8 cellular contexts compared by ENCODE assay signal in genomic region chr1:121118480-121118824, GRCh38.
A peak's percentile ranks its signal among the peaks of the same experiment; 100 is the strongest.
DNase-seq lines count a peak whose midpoint lies in the region; ATAC-seq, FAIRE-seq and TF ChIP-seq lines count a peak whose summit lies in the region.
"Not testable (repeated sequence)": the region's sequence is repeated elsewhere in the genome, so short reads cannot be mapped to it uniquely, and the experiment has no call there.

No MANE protein-coding gene starts in this region.

- H3K27ac ChIP-seq in endothelial cell of umbilical vein (ENCODE audit: insufficient read depth, low read depth, low read length); upper lobe of right lung: not testable (repeated sequence)
- peak overlapping the region in 8 of 10 donors; percentile 10 to 65 (median 58) for H3K27ac ChIP-seq in heart right ventricle
- H3K27ac ChIP-seq in gastrocnemius medialis = peak overlapping the region in 1 of 4 donors; percentile 34

- H2AFZ ChIP-seq in endothelial cell of umbilical vein (ENCODE audit: low read depth, low read length) = not testable (repeated sequence)

- not testable (repeated sequence) for H3K4me1 ChIP-seq in adipocyte (ENCODE audit: control insufficient read depth, insufficient read depth, low read length); endothelial cell of umbilical vein (ENCODE audit: control insufficient read depth, extremely low read depth, insufficient read depth, low read length); heart right ventricle; gastrocnemius medialis; upper lobe of right lung

- not testable (repeated sequence) for H3K9me1 ChIP-seq in endothelial cell of umbilical vein (replicated peaks; ENCODE audit: control insufficient read depth, extremely low read depth, insufficient read depth, low read length)

- H3K27me3 ChIP-seq in adipocyte (replicated peaks; ENCODE audit: control insufficient read depth, insufficient read depth, low read length); endothelial cell of umbilical vein (ENCODE audit: control insufficient read depth in 2 of 2, insufficient read depth in 2 of 2, low read length in 2 of 2); heart right ventricle; gastrocnemius medialis; upper lobe of right lung: not testable (repeated sequence)

- POLR2A ChIA-PET in endothelial cell of umbilical vein (lab: Charles Lee) = not testable (repeated sequence)

- CTCF ChIA-PET in endothelial cell of umbilical vein (lab: Charles Lee) = not testable (repeated sequence)

- BruUV-seq in endothelial cell of umbilical vein (replicated peaks; lab: Mats Ljungman, UMichigan) = not testable (repeated sequence)

- not testable (repeated sequence) for H3K4me2 ChIP-seq in endothelial cell of umbilical vein (ENCODE audit: insufficient read depth, low read length)

- in situ Hi-C loops in gastrocnemius medialis (cut with MboI; ENCODE audit: low sequenced_read_pairs in 4 of 4) = not testable (repeated sequence)

- ATAC-seq in SK-N-SH treated with all-trans-retinoic acid at 6 μM for 48 hours (peak; percentile 75), heart right ventricle (peak; percentile 16 to 62 (median 36)), upper lobe of right lung (peak; percentile 19)
- not testable (repeated sequence) for ATAC-seq in gastrocnemius medialis

- H3K36me3 ChIP-seq in adipocyte (ENCODE audit: control insufficient read depth, insufficient read depth, low read length, severe bottlenecking); endothelial cell of umbilical vein (ENCODE audit: control insufficient read depth in 2 of 2, extremely low read depth in 1 of 2, insufficient read depth in 2 of 2, low read length in 2 of 2); heart right ventricle; gastrocnemius medialis; upper lobe of right lung: not testable (repeated sequence)

- peak overlapping the region; percentile 73 for H3K4me3 ChIP-seq in adipocyte (ENCODE audit: low read length)
- peak overlapping the region in 1 of 3 experiments; percentile 40 for H3K4me3 ChIP-seq in endothelial cell of umbilical vein (replicated peaks in 1 of 3; ENCODE audit: insufficient read depth in 1 of 3, low read depth in 1 of 3, low read length in 3 of 3)
- H3K4me3 ChIP-seq in heart right ventricle = peak overlapping the region in 9 of 10 donors; percentile 33 to 61 (median 53)
- H3K4me3 ChIP-seq in gastrocnemius medialis = peak overlapping the region; percentile 40 to 50 (median 43)
- peak overlapping the region; percentile 38 for H3K4me3 ChIP-seq in upper lobe of right lung

- H3K9ac ChIP-seq in adipocyte (ENCODE audit: low read length) (peak overlapping the region; percentile 66), endothelial cell of umbilical vein (replicated peaks; ENCODE audit: extremely low read depth, insufficient read depth, low read length) (peak overlapping the region; percentile 9)

- 0 to 1% methylated on average over 12 to 17 of the region's 20 CpGs for WGBS in heart right ventricle, 2 donors

- TF ChIP-seq POLR2A in endothelial cell of umbilical vein (IDR thresholded peaks at IDR 0.05; ENCODE audit: low read depth, low read length); gastrocnemius medialis (IDR thresholded peaks at IDR 0.05): not testable (repeated sequence)

- intact Hi-C loops in endothelial cell of umbilical vein (cut with micrococcal nuclease); heart right ventricle (cut with DNase I); gastrocnemius medialis (cut with DNase I; ENCODE audit: low total_unique reads); upper lobe of right lung (cut with DNase I): not testable (repeated sequence)

- not testable (repeated sequence) for TF ChIP-seq CTCF in endothelial cell of umbilical vein (IDR thresholded peaks at IDR 0.05; ENCODE audit: extremely low read depth in 1 of 2, insufficient read depth in 1 of 2, low read depth in 1 of 2, low read length in 2 of 2); heart right ventricle (IDR thresholded peaks at IDR 0.05); gastrocnemius medialis (IDR thresholded peaks at IDR 0.05 in 4 of 5, conservative IDR thresholded peaks at IDR 0.05 in 1 of 5); upper lobe of right lung (IDR thresholded peaks at IDR 0.05)

- not testable (repeated sequence) for H3K79me2 ChIP-seq in endothelial cell of umbilical vein (ENCODE audit: control insufficient read depth, insufficient read depth, low read length)

- not testable (repeated sequence) for H3K9me3 ChIP-seq in adipocyte (ENCODE audit: control insufficient read depth, low read length); endothelial cell of umbilical vein (replicated peaks; ENCODE audit: control insufficient read depth, insufficient read depth, low read length); heart right ventricle; gastrocnemius medialis; upper lobe of right lung

- H4K20me1 ChIP-seq in endothelial cell of umbilical vein (replicated peaks; ENCODE audit: control insufficient read depth, extremely low read depth, insufficient read depth, low read length) = not testable (repeated sequence)

- DNase-seq in ELR (ENCODE audit: low read depth) (peak; percentile 52), endothelial cell of umbilical vein (ENCODE audit: low read depth, low spot score) (peak; percentile 2), medulla oblongata (ENCODE audit: extremely low spot score) (peak; percentile 1)
- not testable (repeated sequence) for DNase-seq in adipocyte (ENCODE audit: low read depth); heart right ventricle; gastrocnemius medialis; upper lobe of right lung

- dilution Hi-C loops in endothelial cell of umbilical vein (cut with MboI; ENCODE audit: extremely low pct_ligation_motif_present, low sequenced_read_pairs) = not testable (repeated sequence)

- FAIRE-seq in endothelial cell of umbilical vein (lab: Jason Lieb, UNC) = not testable (repeated sequence)
